Comparison of ENCODE assay signal across 8 cellular contexts in genomic region chr19:49036815-49037214, GRCh38.
A peak's percentile ranks its signal among the peaks of the same experiment; 100 is the strongest.
DNase-seq lines count a peak whose midpoint lies in the region; ATAC-seq and TF ChIP-seq lines count a peak whose summit lies in the region.
"Not testable (repeated sequence)": the region's sequence is repeated elsewhere in the genome, so short reads cannot be mapped to it uniquely, and the experiment has no call there.

Gene CGB1, minus strand, starts transcription at chr19:49036895. Its CDS starts 184 bp downstream, at chr19:49036711.

- TF ChIP-seq CTCF in AG10803 (conservative IDR thresholded peaks at IDR 0.05; ENCODE audit: low read length) (peak; percentile 34), GM13976 (IDR thresholded peaks at IDR 0.05; ENCODE audit: borderline replicate concordance, control extremely low read depth, extremely low read depth, insufficient read depth, missing control alignments) (peak; percentile 24), foreskin fibroblast (IDR thresholded peaks at IDR 0.05; ENCODE audit: low read depth, low read length) (peak; percentile 33)

- H3K4me1 Mint-ChIP-seq in activated naive CD8-positive, alpha-beta T cell treated with anti-CD3 and anti-CD28 coated beads, Interleukin-2, amount 50 U/mL, for 24 hours: not testable (repeated sequence)

- not testable (repeated sequence) for H3K36me3 Mint-ChIP-seq in activated naive CD8-positive, alpha-beta T cell treated with anti-CD3 and anti-CD28 coated beads, Interleukin-2, amount 50 U/mL, for 24 hours (ENCODE audit: low read depth)

- not testable (repeated sequence) for H3K4me3 Mint-ChIP-seq in activated naive CD8-positive, alpha-beta T cell treated with anti-CD3 and anti-CD28 coated beads, Interleukin-2, amount 50 U/mL, for 24 hours

- H3K9me3 Mint-ChIP-seq in activated naive CD8-positive, alpha-beta T cell treated with anti-CD3 and anti-CD28 coated beads, Interleukin-2, amount 50 U/mL, for 24 hours: not testable (repeated sequence)

- not testable (repeated sequence) for DNase-seq in AG10803 (ENCODE audit: low read depth); foreskin fibroblast
- DNase-seq in GM13976 (ENCODE audit: low spot score): peak; percentile 38
- DNase-seq in MV-4-11 (lab: John Stamatoyannopoulos, UW): peak; percentile 41
- peak; percentile 82 for DNase-seq in OCI-M1 (lab: John Stamatoyannopoulos, UW)
- peak; percentile 24 for DNase-seq in activated CD4-positive, alpha-beta T cell treated with anti-CD3 and anti-CD28 coated beads, Interleukin-2, amount 50 U/mL, for 1 hour
- DNase-seq in activated naive CD8-positive, alpha-beta T cell treated with anti-CD3 and anti-CD28 coated beads, Interleukin-2, amount 50 U/mL, for 24 hours: peak; percentile 67
- peak; percentile 50 to 68 (median 64) for DNase-seq in stimulated activated CD4-positive, alpha-beta T cell treated with anti-CD3 and anti-CD28 coated beads, Interleukin-12 subunit alpha, Interleukin-12 subunit beta, amount 100 ng/mL, for 48 hours (ENCODE audit: low read depth in 2 of 3, low spot score in 1 of 3)

- ATAC-seq in activated naive CD8-positive, alpha-beta T cell treated with anti-CD3 and anti-CD28 coated beads, Interleukin-2, amount 50 U/mL, for 24 hours: not testable (repeated sequence)

- not testable (repeated sequence) for H3K27me3 Mint-ChIP-seq in activated naive CD8-positive, alpha-beta T cell treated with anti-CD3 and anti-CD28 coated beads, Interleukin-2, amount 50 U/mL, for 24 hours

- in situ Hi-C loops in GM13976 (cut with MboI; ENCODE audit: low sequenced_read_pairs, unreplicated experiment): not testable (repeated sequence)

- not testable (repeated sequence) for H3K27ac Mint-ChIP-seq in activated naive CD8-positive, alpha-beta T cell treated with anti-CD3 and anti-CD28 coated beads, Interleukin-2, amount 50 U/mL, for 24 hours

- not testable (repeated sequence) for H3K4me3 ChIP-seq in AG10803 (ENCODE audit: low read length); foreskin fibroblast (ENCODE audit: low read depth in 1 of 2, low read length in 2 of 2)
